8 cellular contexts compared by ENCODE assay signal in genomic region chr20:41617931-41618806, GRCh38. TPM values are rescaled to one million over a fixed set of nuclear protein-coding genes. Genes with fewer than 3 reads are reported as not detected.
DNase-seq lines count a peak whose midpoint lies in the region; ATAC-seq, FAIRE-seq and TF ChIP-seq lines count a peak whose summit lies in the region.

TSS of gene CHD6 (minus strand) at chr20:41618377. CDS start at chr20:41551337, 67,040 bp downstream.

- H3K27me3 Mint-ChIP-seq in immature natural killer cell (ENCODE audit: low read depth in 3 of 3) = peaks cover 2 to 6% (median 3%) of the 10 kb centered on the region in 3 donors

- H3K27me3 ChIP-seq in ACC112 (ENCODE audit: insufficient read depth, low read length) = no peaks in the 10 kb centered on the region
- no peaks in the 10 kb centered on the region for H3K27me3 ChIP-seq in WERI-Rb-1 (ENCODE audit: insufficient read depth, low read depth, severe bottlenecking)
- no peaks in the 10 kb centered on the region for H3K27me3 ChIP-seq in bronchial epithelial cell (ENCODE audit: control insufficient read depth, insufficient read depth, low read length)

- no peak for FAIRE-seq in bronchial epithelial cell (lab: Jason Lieb, UNC)

- no peak for TF ChIP-seq CTCF in WERI-Rb-1 (IDR thresholded peaks at IDR 0.05; ENCODE audit: low read depth, low read length)
- TF ChIP-seq CTCF in bronchial epithelial cell (IDR thresholded peaks at IDR 0.05; ENCODE audit: insufficient read depth, low read length, severe bottlenecking) = no peak

- H3K79me2 ChIP-seq in ACC112 (ENCODE audit: control insufficient read depth, insufficient read depth, low read length, unreplicated experiment) = peaks cover 42% of the 10 kb centered on the region

- peak; percentile 99 for DNase-seq in NCI-H2227 (lab: John Stamatoyannopoulos, UW; ENCODE audit: unreplicated experiment)
- DNase-seq in WERI-Rb-1 = peak; percentile 100
- DNase-seq in bronchial epithelial cell (ENCODE audit: low read depth) = peak; percentile 96
- DNase-seq in immature natural killer cell = peak; percentile 99 to 100 (median 100)
- peak; percentile 97 for DNase-seq in smooth muscle cell of the brain vasculature (ENCODE audit: low read depth, low spot score)

- ATAC-seq in GM18873 (IDR thresholded peaks at IDR 0.05; ENCODE audit: low FRiP score, unreplicated experiment) (peak; percentile 99), HG03139 (IDR thresholded peaks at IDR 0.05; ENCODE audit: unreplicated experiment) (peak; percentile 99)

- peak within 1 kb of the TSS; percentile 79 for H2AFZ ChIP-seq in ACC112 (ENCODE audit: low read length, unreplicated experiment)

- H3K4me3 ChIP-seq in ACC112 (ENCODE audit: low read depth, low read length) (peak within 1 kb of the TSS; percentile 80), WERI-Rb-1 (ENCODE audit: low read depth, low read length) (peak within 1 kb of the TSS; percentile 85), bronchial epithelial cell (ENCODE audit: low read depth, low read length) (peak within 1 kb of the TSS; percentile 51)

- peaks cover 10% of the 10 kb centered on the region for H3K4me1 ChIP-seq in ACC112 (ENCODE audit: control insufficient read depth, insufficient read depth, low read length, unreplicated experiment)

- no peaks in the 10 kb centered on the region for H3K36me3 Mint-ChIP-seq in immature natural killer cell

- peak within 1 kb of the TSS; percentile 80 to 91 (median 88) for H3K27ac Mint-ChIP-seq in immature natural killer cell

- no peaks in the 10 kb centered on the region for H3K9me3 Mint-ChIP-seq in immature natural killer cell

- peaks cover 29 to 51% of the 10 kb centered on the region in 2 donors for H3K4me1 Mint-ChIP-seq in immature natural killer cell

- H3K36me3 ChIP-seq in ACC112 (ENCODE audit: insufficient read depth, low read length) (no peaks in the 10 kb centered on the region), WERI-Rb-1 (no peaks in the 10 kb centered on the region; the same call in 1 of the 2 replicates), bronchial epithelial cell (ENCODE audit: control insufficient read depth, insufficient read depth, low read length) (no peaks in the 10 kb centered on the region)

- peak within 1 kb of the TSS; percentile 93 to 95 (median 93) for H3K4me3 Mint-ChIP-seq in immature natural killer cell

- H3K9me3 ChIP-seq in WERI-Rb-1 (ENCODE audit: severe bottlenecking) = no peaks in the 10 kb centered on the region

- H3K27ac ChIP-seq in ACC112 (ENCODE audit: low read depth, low read length) = peak within 1 kb of the TSS; percentile 53; the same call in 1 of the 2 replicates
- H3K27ac ChIP-seq in WERI-Rb-1 = peak within 1 kb of the TSS; percentile 86

RNA-seq across cellular contexts. Expression of gene CHD6, which starts in this region (rescaled TPM):
- total RNA-seq in bronchial epithelial cell = 10.8 and 15.9 TPM in 2 replicates
- 10 to 100 TPM; 35.1 to 57.9 (median 42.0) TPM for polyA plus RNA-seq in immature natural killer cell

Comparison
In these comparisons a context has a peak if more than half of its experiments do, and no peak if none do; other contexts are left out.
1. Peak in every context shown above with its lines: DNase-seq, ATAC-seq, H3K4me3 ChIP-seq and H3K27ac ChIP-seq.